ENCODE assay signal across 8 cellular contexts in the genomic region with DNA sequence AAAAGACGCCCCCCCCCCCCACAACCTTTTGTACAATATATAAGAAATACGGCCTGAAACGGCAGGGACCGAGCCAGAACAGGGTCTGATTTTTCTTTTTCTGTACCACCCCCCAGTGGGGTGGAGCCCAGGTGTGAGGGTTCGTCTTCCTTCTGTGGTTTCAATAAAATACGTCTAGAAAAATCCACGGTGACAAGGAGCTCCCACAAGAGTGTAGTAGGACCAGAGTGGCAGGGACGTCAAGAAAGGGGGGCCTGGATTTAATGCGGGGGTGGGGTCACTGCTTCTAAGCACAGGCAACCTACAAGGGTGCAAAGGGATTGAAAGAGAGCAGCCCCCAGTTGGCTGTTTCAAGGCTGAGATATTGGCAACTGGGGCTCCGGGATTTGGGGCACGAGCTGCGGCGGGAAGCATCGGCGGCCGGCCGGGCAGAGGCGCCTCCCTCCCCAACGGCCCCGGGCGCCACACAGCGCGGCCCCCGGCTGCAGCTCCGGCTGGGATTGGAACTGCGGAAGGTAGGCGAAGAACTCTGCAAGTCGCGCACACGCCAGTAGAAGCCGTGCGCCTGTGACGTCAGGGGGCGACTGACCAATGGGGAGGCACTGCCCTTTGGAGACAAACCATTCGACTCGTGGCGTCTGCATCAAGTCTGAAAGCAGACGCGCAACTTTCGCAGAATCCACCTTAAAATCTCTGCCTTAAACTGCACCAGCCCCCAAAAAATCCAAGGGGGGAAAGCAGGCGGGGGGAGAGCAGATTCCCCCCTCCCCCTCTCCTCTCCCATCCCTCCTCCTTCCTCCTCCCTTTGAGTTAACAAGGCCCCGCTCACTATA. TPM values are rescaled to one million over a fixed set of nuclear protein-coding genes. Genes with fewer than 3 reads are reported as not detected.
A peak's percentile ranks its signal among the peaks of the same experiment; 100 is the strongest.
DNase-seq lines count a peak whose midpoint lies in the region; ATAC-seq and TF ChIP-seq lines count a peak whose summit lies in the region.

TSS of gene DLX6 (plus strand) at position 623 of the 833 bp plus-strand sequence. CDS start 425 bp downstream, outside the sequence.

- CTCF ChIA-PET in activated naive CD4-positive, alpha-beta T cell treated with anti-CD3 and anti-CD28 coated beads for 36 hours (lab: Charles Lee) = interaction anchor here (0.7 to 1.1 kb wide), 4 partner anchors 10 to 297 kb away, joined by 3 to 4 read pairs (median 4); no protein-coding TSS in a partner anchor

- peaks cover 64 to 100% (median 96%) of the 10 kb centered on the region in 3 donors for H3K27me3 ChIP-seq in sigmoid colon

- WGBS in sigmoid colon, 2 donors = 3 to 4% methylated on average over 42 of the region's 42 CpGs

- H3K36me3 Mint-ChIP-seq in activated naive CD4-positive, alpha-beta T cell treated with anti-CD3 and anti-CD28 coated beads for 36 hours (ENCODE audit: low read depth) = no peaks in the 10 kb centered on the region
- peaks cover 0 to 3% of the 10 kb centered on the region in 2 donors for H3K36me3 Mint-ChIP-seq in activated T-cell treated with anti-CD3 and anti-CD28 coated beads, Interleukin-2, amount 50 U/mL, for 72 hours (ENCODE audit: insufficient read depth in 2 of 2)

- DNase-seq in activated naive CD4-positive, alpha-beta T cell treated with anti-CD3 and anti-CD28 coated beads for 36 hours = peak; percentile 65
- no peak for DNase-seq in activated naive CD4-positive, alpha-beta T cell (lab: John Stamatoyannopoulos, UW)
- DNase-seq in NCI-H2107 treated with DMSO at 0.1 percent for 48 hours (lab: John Stamatoyannopoulos, UW; ENCODE audit: unreplicated experiment) = peak; percentile 92
- peak; percentile 48 to 50 for DNase-seq in activated T-cell treated with anti-CD3 and anti-CD28 coated beads, Interleukin-2, amount 50 U/mL, for 72 hours
- DNase-seq in left cardiac atrium = peak; percentile 56
- DNase-seq in sigmoid colon = peak; percentile 78
- no peak for DNase-seq in activated gamma-delta T cell treated with Interleukin-2 at 50 U/mL for 16 hours
- no peak for DNase-seq in foreskin melanocyte

- H3K36me3 ChIP-seq in sigmoid colon = no peaks in the 10 kb centered on the region

- no peak for TF ChIP-seq EP300 in sigmoid colon (IDR thresholded peaks at IDR 0.05)

- intact Hi-C loops in activated naive CD4-positive, alpha-beta T cell treated with anti-CD3 and anti-CD28 coated beads for 36 hours (cut with micrococcal nuclease) = loop anchor here (5.0 kb wide), 1 partner anchor 168 kb away; no protein-coding TSS in a partner anchor
- intact Hi-C loops in left cardiac atrium (cut with DNase I) (no loop called here), sigmoid colon (cut with DNase I) (no loop called here)

- peaks cover 0 to 32% (median 26%) of the 10 kb centered on the region in 4 donors for H3K4me1 ChIP-seq in sigmoid colon

- H3K4me3 ChIP-seq in sigmoid colon = peak within 1 kb of the TSS; percentile 28 to 43 (median 36)

- ATAC-seq in activated T-cell treated with anti-CD3 and anti-CD28 coated beads, Interleukin-2, amount 50 U/mL, for 72 hours (replicated peaks in 1 of 2) = peak; percentile 61 to 70
- ATAC-seq in left cardiac atrium = peak; percentile 20 to 46

- H3K4me3 Mint-ChIP-seq in activated naive CD4-positive, alpha-beta T cell treated with anti-CD3 and anti-CD28 coated beads for 36 hours = peak within 1 kb of the TSS; percentile 72
- H3K4me3 Mint-ChIP-seq in activated T-cell treated with anti-CD3 and anti-CD28 coated beads, Interleukin-2, amount 50 U/mL, for 72 hours = peak within 1 kb of the TSS; percentile 82 to 85

- no peak for TF ChIP-seq POLR2A in sigmoid colon (IDR thresholded peaks at IDR 0.05)

- no peak within 1 kb of the TSS for H3K27ac Mint-ChIP-seq in activated naive CD4-positive, alpha-beta T cell treated with anti-CD3 and anti-CD28 coated beads for 36 hours
- H3K27ac Mint-ChIP-seq in activated T-cell treated with anti-CD3 and anti-CD28 coated beads, Interleukin-2, amount 50 U/mL, for 72 hours = no peak within 1 kb of the TSS

- no peaks in the 10 kb centered on the region for H3K9me3 ChIP-seq in sigmoid colon

- peaks cover 19% of the 10 kb centered on the region for H3K4me1 Mint-ChIP-seq in activated naive CD4-positive, alpha-beta T cell treated with anti-CD3 and anti-CD28 coated beads for 36 hours (ENCODE audit: low read depth)
- peaks cover 18% of the 10 kb centered on the region for H3K4me1 Mint-ChIP-seq in activated T-cell treated with anti-CD3 and anti-CD28 coated beads, Interleukin-2, amount 50 U/mL, for 72 hours (ENCODE audit: low read depth)

- H3K27ac ChIP-seq in sigmoid colon = no peak within 1 kb of the TSS

- H3K9me3 Mint-ChIP-seq in activated naive CD4-positive, alpha-beta T cell treated with anti-CD3 and anti-CD28 coated beads for 36 hours = no peaks in the 10 kb centered on the region
- H3K9me3 Mint-ChIP-seq in activated T-cell treated with anti-CD3 and anti-CD28 coated beads, Interleukin-2, amount 50 U/mL, for 72 hours = peaks cover 0 to 2% of the 10 kb centered on the region in 2 donors

- peaks cover 88% of the 10 kb centered on the region for H3K27me3 Mint-ChIP-seq in activated naive CD4-positive, alpha-beta T cell treated with anti-CD3 and anti-CD28 coated beads for 36 hours (ENCODE audit: low read depth)
- H3K27me3 Mint-ChIP-seq in activated T-cell treated with anti-CD3 and anti-CD28 coated beads, Interleukin-2, amount 50 U/mL, for 72 hours (ENCODE audit: low read depth) = peaks cover 71% of the 10 kb centered on the region

- TF ChIP-seq CTCF in sigmoid colon (IDR thresholded peaks at IDR 0.05) = no peak

RNA-seq across cellular contexts. Expression of gene DLX6, which starts in this region (rescaled TPM):
- not detected for total RNA-seq in activated naive CD4-positive, alpha-beta T cell treated with anti-CD3 and anti-CD28 coated beads for 36 hours
- total RNA-seq in activated T-cell treated with anti-CD3 and anti-CD28 coated beads, Interleukin-2, amount 50 U/mL, for 72 hours = not detected
- total RNA-seq in left cardiac atrium = under 1 TPM in 1 of 2 donors, not detected in 1; 0.24 TPM
- under 1 TPM in 2 of 4 donors, not detected in 2; 0.14 to 0.16 TPM for total RNA-seq in sigmoid colon
- under 1 TPM in 1 of 3 donors, not detected in 2; 0.09 TPM for polyA plus RNA-seq in sigmoid colon

Comparison
In these comparisons a context has a peak if more than half of its experiments do, and no peak if none do; other contexts are left out.
1. Peak in DNase-seq in activated naive CD4-positive, alpha-beta T cell treated with anti-CD3 and anti-CD28 coated beads for 36 hours; RNA of the gene not detected or under 1 TPM.
2. Peak in DNase-seq and ATAC-seq in activated T-cell treated with anti-CD3 and anti-CD28 coated beads, Interleukin-2, amount 50 U/mL, for 72 hours; RNA of the gene not detected or under 1 TPM.
3. Peak in DNase-seq and ATAC-seq in left cardiac atrium; RNA of the gene not detected or under 1 TPM.
4. Peak in DNase-seq and H3K4me3 ChIP-seq in sigmoid colon; RNA of the gene not detected or under 1 TPM.